Comparison of ENCODE assay signal across 20 cellular contexts in the genomic region with DNA sequence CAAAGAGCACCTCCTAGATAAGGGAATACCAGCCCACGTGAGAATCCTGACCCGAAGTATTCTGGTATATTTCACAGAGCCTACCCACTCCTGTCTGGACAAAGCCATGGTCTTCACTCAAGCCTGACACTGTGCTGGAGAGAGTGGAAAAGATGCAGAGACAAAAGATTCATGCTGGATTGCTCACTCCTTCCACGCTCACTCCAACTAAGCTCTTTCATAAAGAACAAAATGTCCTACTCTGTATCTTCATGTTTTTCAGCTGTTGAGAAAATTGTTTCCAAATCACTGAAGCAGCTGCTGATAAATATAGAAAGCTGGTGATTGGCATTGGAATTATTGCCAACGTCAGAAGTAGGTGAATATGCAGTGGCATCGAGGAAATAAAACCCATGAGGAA.
DNase-seq lines count a peak whose midpoint lies in the region; ATAC-seq and TF ChIP-seq lines count a peak whose summit lies in the region.
"Had no signal": no experiment of that assay in that cellular context is flagged by ENCODE, and none has a peak within 500 bp of the region (broad histone marks: within the 10 kb centered on the region; RNA-seq: fewer than 3 reads in every experiment).

No MANE protein-coding gene starts in this region.

- DNase-seq in left lobe of liver (ENCODE audit: low spot score): no peak
- DNase-seq in chondrocyte (ENCODE audit: low spot score): no peak
- DNase-seq in KG1 (lab: John Stamatoyannopoulos, UW): no peak
- DNase-seq: activated CD4-positive, alpha-beta T cell treated with anti-CD3 and anti-CD28 coated beads for 48 hours; activated CD8-positive, alpha-beta memory T cell treated with anti-CD3 and anti-CD28 coated beads, Interleukin-2, amount 50 U/mL, for 4 hours; activated effector memory CD4-positive, alpha-beta T cell treated with Interleukin-2 at 50 U/mL for 16 hours; amniotic stem cell; endodermal cell; hippocampal formation; Kasumi-1; retina; stimulated activated CD4-positive, alpha-beta T cell treated with anti-CD3 and anti-CD28 coated beads, Interleukin-1b, Interleukin-23, amount 100 ng/mL, for 48 hours had no signal

- H3K36me3 Mint-ChIP-seq in chondrocyte (ENCODE audit: low read depth): no peaks in the 10 kb centered on the region

- H3K4me3 Mint-ChIP-seq in chondrocyte (ENCODE audit: unreplicated experiment): no peak overlapping the region
- H3K4me3 Mint-ChIP-seq: endodermal cell; GM23338; stimulated activated naive CD8-positive, alpha-beta T cell treated with anti-CD3 and anti-CD28 coated beads, Interleukin-15, Interleukin-2, amounts not matched to agents 100 ng/mL and 50 ng/mL, for 24 hours had no signal

- no peaks in the 10 kb centered on the region for H3K27me3 Mint-ChIP-seq in chondrocyte (ENCODE audit: low read depth)
- H3K27me3 Mint-ChIP-seq: stimulated activated naive CD8-positive, alpha-beta T cell treated with anti-CD3 and anti-CD28 coated beads, Interleukin-15, Interleukin-2, amounts not matched to agents 100 ng/mL and 50 ng/mL, for 24 hours had no signal

- H3K36me3 ChIP-seq in HEK293 (ENCODE audit: control insufficient read depth in 2 of 2, insufficient read depth in 1 of 2, low read length in 2 of 2) (no peaks in the 10 kb centered on the region), esophagus (ENCODE audit: control insufficient read depth in 2 of 2, insufficient read depth in 2 of 2, low read length in 1 of 2) (no peaks in the 10 kb centered on the region), skeletal muscle satellite cell (ENCODE audit: insufficient read depth, low read length) (no peaks in the 10 kb centered on the region)
- H3K36me3 ChIP-seq: BLaER1 treated with 17β-estradiol and CSF1 and Interleukin-3, amounts not matched to agents 10 nM and 100 nM had no signal

- no peak overlapping the region for H3K27ac Mint-ChIP-seq in chondrocyte (ENCODE audit: unreplicated experiment)
- H3K27ac Mint-ChIP-seq: endodermal cell; GM23338; stimulated activated naive CD8-positive, alpha-beta T cell treated with anti-CD3 and anti-CD28 coated beads, Interleukin-15, Interleukin-2, amounts not matched to agents 100 ng/mL and 50 ng/mL, for 24 hours had no signal

- ATAC-seq in left lobe of liver: peak; percentile 22
- ATAC-seq in HG02642 (IDR thresholded peaks at IDR 0.05; ENCODE audit: poor library complexity, unreplicated experiment): no peak
- no peak for ATAC-seq in GM18868 (IDR thresholded peaks at IDR 0.05; ENCODE audit: unreplicated experiment)
- ATAC-seq: GM23338 had no signal

- POLR2A ChIA-PET in HEK293 (lab: Yijun Ruan, JAX): interaction anchor here (0.7 kb wide), 1 partner anchor 64 kb away, joined by 3 read pairs; no protein-coding TSS in a partner anchor

- peaks cover 6% of the 10 kb centered on the region for H3K4me1 Mint-ChIP-seq in chondrocyte (ENCODE audit: low read depth)
- H3K4me1 Mint-ChIP-seq: GM23338 had no signal

- CTCF ChIA-PET in HEK293 (lab: Yijun Ruan, JAX): interaction anchor here (0.6 to 7.3 kb wide), 12 partner anchors 12 to 326 kb away, joined by 3 to 57 read pairs (median 4); no protein-coding TSS in a partner anchor

- H3K27ac ChIP-seq in HEK293 (ENCODE audit: extremely low read depth, low read depth, low read length) (0 out of 2 replicates have a peak overlapping the region, but pooled peaks have one; percentile 28), esophagus (ENCODE audit: low read depth in 2 of 2, low read length in 1 of 2) (peak overlapping the region; percentile 1 to 24)
- H3K27ac ChIP-seq: BLaER1 treated with 17β-estradiol and CSF1 and Interleukin-3, amounts not matched to agents 10 nM and 100 nM had no signal

- H3K9me3 Mint-ChIP-seq in chondrocyte (ENCODE audit: low read depth): no peaks in the 10 kb centered on the region
- H3K9me3 Mint-ChIP-seq: stimulated activated naive CD8-positive, alpha-beta T cell treated with anti-CD3 and anti-CD28 coated beads, Interleukin-15, Interleukin-2, amounts not matched to agents 100 ng/mL and 50 ng/mL, for 24 hours had no signal

- H3K9me3 ChIP-seq in HEK293 (ENCODE audit: control insufficient read depth, insufficient read depth, low read depth, low read length) (no peaks in the 10 kb centered on the region), esophagus (ENCODE audit: control insufficient read depth in 2 of 2, insufficient read depth in 1 of 2, low read depth in 1 of 2, low read length in 1 of 2) (no peaks in the 10 kb centered on the region), skeletal muscle satellite cell (replicated peaks; ENCODE audit: low read length) (no peaks in the 10 kb centered on the region)

- H3K4me1 ChIP-seq in HEK293 (ENCODE audit: control insufficient read depth, insufficient read depth, low read length): peaks cover 10% of the 10 kb centered on the region
- peaks cover 0 to 3% of the 10 kb centered on the region in 2 donors for H3K4me1 ChIP-seq in esophagus (ENCODE audit: control insufficient read depth in 2 of 2, insufficient read depth in 2 of 2, low read length in 1 of 2)
- H3K4me1 ChIP-seq in skeletal muscle satellite cell (ENCODE audit: control insufficient read depth, insufficient read depth, low read length): peaks cover 16% of the 10 kb centered on the region

- peak overlapping the region; percentile 31 for H3K4me2 ChIP-seq in skeletal muscle satellite cell (ENCODE audit: low read length)
- H3K4me2 ChIP-seq: BLaER1 treated with 17β-estradiol and CSF1 and Interleukin-3, amounts not matched to agents 10 nM and 100 nM; GM23338 had no signal

- no peak for TF ChIP-seq CTCF in HEK293 (tag by site-specific recombination; IDR thresholded peaks at IDR 0.05)
- TF ChIP-seq CTCF in chondrocyte (IDR thresholded peaks at IDR 0.05): no peak

- WGBS in esophagus, 2 donors: 66 to 76% methylated on average over 5 of the region's 5 CpGs

- no peak overlapping the region for H3K4me3 ChIP-seq in HEK293 (ENCODE audit: low read depth, low read length)
- H3K4me3 ChIP-seq in esophagus (ENCODE audit: low read depth in 1 of 2, low read length in 2 of 2): no peak overlapping the region
- H3K4me3 ChIP-seq in skeletal muscle satellite cell (ENCODE audit: low read length): no peak overlapping the region
- H3K4me3 ChIP-seq: BLaER1 treated with 17β-estradiol and CSF1 and Interleukin-3, amounts not matched to agents 10 nM and 100 nM; GM23338 had no signal

- peak overlapping the region; percentile 58 for H3K9ac ChIP-seq in skeletal muscle satellite cell (ENCODE audit: low read depth, low read length)
- H3K9ac ChIP-seq: BLaER1 treated with 17β-estradiol and CSF1 and Interleukin-3, amounts not matched to agents 10 nM and 100 nM had no signal

- H3K27me3 ChIP-seq in esophagus (ENCODE audit: control insufficient read depth in 1 of 2, insufficient read depth in 2 of 2, low read length in 2 of 2): no peaks in the 10 kb centered on the region
- H3K27me3 ChIP-seq in skeletal muscle satellite cell (ENCODE audit: control insufficient read depth, insufficient read depth, low read length): no peaks in the 10 kb centered on the region

TF ChIP-seq in HEK293, 187 proteins besides CTCF, POLR2A, EP300 and RAD21:
- TF ChIP-seq KLF1 (tag by site-specific recombination; IDR thresholded peaks at IDR 0.05) (no peak), ZNF169 (tag by site-specific recombination; IDR thresholded peaks at IDR 0.05) (no peak)
- TF ChIP-seq, protein P1, sequence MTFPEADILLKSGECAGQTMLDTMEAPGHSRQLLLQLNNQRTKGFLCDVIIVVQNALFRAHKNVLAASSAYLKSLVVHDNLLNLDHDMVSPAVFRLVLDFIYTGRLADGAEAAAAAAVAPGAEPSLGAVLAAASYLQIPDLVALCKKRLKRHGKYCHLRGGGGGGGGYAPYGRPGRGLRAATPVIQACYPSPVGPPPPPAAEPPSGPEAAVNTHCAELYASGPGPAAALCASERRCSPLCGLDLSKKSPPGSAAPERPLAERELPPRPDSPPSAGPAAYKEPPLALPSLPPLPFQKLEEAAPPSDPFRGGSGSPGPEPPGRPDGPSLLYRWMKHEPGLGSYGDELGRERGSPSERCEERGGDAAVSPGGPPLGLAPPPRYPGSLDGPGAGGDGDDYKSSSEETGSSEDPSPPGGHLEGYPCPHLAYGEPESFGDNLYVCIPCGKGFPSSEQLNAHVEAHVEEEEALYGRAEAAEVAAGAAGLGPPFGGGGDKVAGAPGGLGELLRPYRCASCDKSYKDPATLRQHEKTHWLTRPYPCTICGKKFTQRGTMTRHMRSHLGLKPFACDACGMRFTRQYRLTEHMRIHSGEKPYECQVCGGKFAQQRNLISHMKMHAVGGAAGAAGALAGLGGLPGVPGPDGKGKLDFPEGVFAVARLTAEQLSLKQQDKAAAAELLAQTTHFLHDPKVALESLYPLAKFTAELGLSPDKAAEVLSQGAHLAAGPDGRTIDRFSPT (tag by site-specific recombination; IDR thresholded peaks at IDR 0.05): no peak
- TF ChIP-seq, protein P2, sequence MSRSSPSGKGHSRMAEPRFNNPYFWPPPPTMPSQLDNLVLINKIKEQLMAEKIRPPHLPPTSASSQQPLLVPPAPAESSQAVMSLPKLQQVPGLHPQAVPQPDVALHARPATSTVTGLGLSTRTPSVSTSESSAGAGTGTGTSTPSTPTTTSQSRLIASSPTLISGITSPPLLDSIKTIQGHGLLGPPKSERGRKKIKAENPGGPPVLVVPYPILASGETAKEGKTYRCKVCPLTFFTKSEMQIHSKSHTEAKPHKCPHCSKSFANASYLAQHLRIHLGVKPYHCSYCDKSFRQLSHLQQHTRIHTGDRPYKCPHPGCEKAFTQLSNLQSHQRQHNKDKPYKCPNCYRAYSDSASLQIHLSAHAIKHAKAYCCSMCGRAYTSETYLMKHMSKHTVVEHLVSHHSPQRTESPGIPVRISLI (tag by site-specific recombination; IDR thresholded peaks at IDR 0.05): no peak
- TF ChIP-seq, protein P3, sequence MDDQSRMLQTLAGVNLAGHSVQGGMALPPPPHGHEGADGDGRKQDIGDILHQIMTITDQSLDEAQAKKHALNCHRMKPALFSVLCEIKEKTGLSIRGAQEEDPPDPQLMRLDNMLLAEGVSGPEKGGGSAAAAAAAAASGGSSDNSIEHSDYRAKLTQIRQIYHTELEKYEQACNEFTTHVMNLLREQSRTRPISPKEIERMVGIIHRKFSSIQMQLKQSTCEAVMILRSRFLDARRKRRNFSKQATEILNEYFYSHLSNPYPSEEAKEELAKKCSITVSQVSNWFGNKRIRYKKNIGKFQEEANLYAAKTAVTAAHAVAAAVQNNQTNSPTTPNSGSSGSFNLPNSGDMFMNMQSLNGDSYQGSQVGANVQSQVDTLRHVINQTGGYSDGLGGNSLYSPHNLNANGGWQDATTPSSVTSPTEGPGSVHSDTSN (CRISPR knock-in tag; IDR thresholded peaks at IDR 0.05): no peak
